ENCODE assay signal across 1 cellular context in genomic region chr2:231613655-231614558, GRCh38.
TF ChIP-seq lines count a peak whose summit lies in the region.

No MANE protein-coding gene starts in this region.

TF ChIP-seq in GM23338, 12 proteins besides CTCF, POLR2A, EP300 and RAD21 (continued from another document):
- TF ChIP-seq ZNF462 (CRISPR knock-in tag; IDR thresholded peaks at IDR 0.05), result no peak
